ENCODE assay signal across 8 cellular contexts in genomic region chr16:15016354-15016753, GRCh38. TPM values are rescaled to one million over a fixed set of nuclear protein-coding genes. Genes with fewer than 3 reads are reported as not detected.
DNase-seq lines count a peak whose midpoint lies in the region; ATAC-seq and TF ChIP-seq lines count a peak whose summit lies in the region.
"Not testable (repeated sequence)": the region's sequence is repeated elsewhere in the genome, so short reads cannot be mapped to it uniquely, and the experiment has no call there.

No MANE protein-coding gene starts in this region.

- H3K79me2 ChIP-seq in SK-N-SH (ENCODE audit: insufficient read depth) (peaks cover 27% of the 10 kb centered on the region; the same call in 1 of the 2 replicates), hepatocyte (peaks cover 19% of the 10 kb centered on the region)

- POLR2A ChIA-PET in AG04450 (lab: Yijun Ruan, JAX); IMR-90 (lab: Charles Lee; ENCODE audit: unreplicated experiment); SK-N-SH (lab: Yijun Ruan, JAX): not testable (repeated sequence)

- not testable (repeated sequence) for H4K5ac ChIP-seq in IMR-90 (ENCODE audit: low read depth, low read length)

- H3F3A ChIP-seq in SK-N-SH (replicated peaks; ENCODE audit: insufficient read depth) = peaks cover 18% of the 10 kb centered on the region

- H2AK5ac ChIP-seq in IMR-90 (ENCODE audit: low read depth, low read length) = peak overlapping the region; percentile 80; the same call in 1 of the 2 replicates

- not testable (repeated sequence) for TF ChIP-seq RAD21 in IMR-90 (IDR thresholded peaks at IDR 0.05; ENCODE audit: low read length); SK-N-SH (IDR thresholded peaks at IDR 0.05; ENCODE audit: low read length)

- H2BK20ac ChIP-seq in IMR-90 (ENCODE audit: low read depth, low read length) = 0 out of 2 replicates have a peak overlapping the region, but pooled peaks have one; percentile 1

- peaks cover 26% of the 10 kb centered on the region for H3K4me1 Mint-ChIP-seq in activated naive CD8-positive, alpha-beta T cell (ENCODE audit: low read depth)
- not testable (repeated sequence) for H3K4me1 Mint-ChIP-seq in endodermal cell
- H3K4me1 Mint-ChIP-seq in nephron = peaks cover 23% of the 10 kb centered on the region

- H4K91ac ChIP-seq in IMR-90 (ENCODE audit: insufficient read depth, low read depth, low read length) = not testable (repeated sequence)

- H3K27ac Mint-ChIP-seq in activated naive CD8-positive, alpha-beta T cell = peak overlapping the region; percentile 61
- H3K27ac Mint-ChIP-seq in endodermal cell (peak overlapping the region; percentile 56), nephron (peak overlapping the region; percentile 58 to 88 (median 78))

- CTCF ChIA-PET in AG04450 (lab: Charles Lee); IMR-90 (lab: Yijun Ruan, JAX); SK-N-SH (lab: Yijun Ruan, JAX): not testable (repeated sequence)

- BruUV-seq in IMR-90 (replicated peaks; lab: Mats Ljungman, UMichigan) = not testable (repeated sequence)

- not testable (repeated sequence) for H3K9me3 ChIP-seq in AG04450 (ENCODE audit: control insufficient read depth, insufficient read depth, low read length); IMR-90 (ENCODE audit: control insufficient read depth, insufficient read depth, low read length); SK-N-SH; endodermal cell (ENCODE audit: control insufficient read depth, low read length); hepatocyte (ENCODE audit: low read depth); subcutaneous abdominal adipose tissue (ENCODE audit: control insufficient read depth in 5 of 5, low read length in 5 of 5)

- H3K4me3 ChIP-seq in AG04450 (ENCODE audit: low read depth, low read length); IMR-90 (ENCODE audit: insufficient read depth, low read depth, low read length); SK-N-SH (ENCODE audit: low read depth in 2 of 2, low read length in 1 of 2); endodermal cell (ENCODE audit: low read length); hepatocyte; subcutaneous abdominal adipose tissue (ENCODE audit: low read depth in 1 of 5, low read length in 5 of 5): not testable (repeated sequence)

- not testable (repeated sequence) for H3K4ac ChIP-seq in IMR-90 (ENCODE audit: low read depth, low read length)

- dilution Hi-C loops in IMR-90 (cut with HindIII; ENCODE audit: low sequenced_read_pairs, unreplicated experiment) = not testable (repeated sequence)

- H3K4me1 ChIP-seq in IMR-90 (ENCODE audit: control insufficient read depth, insufficient read depth, low read length); endodermal cell (ENCODE audit: control insufficient read depth, insufficient read depth, low read length); hepatocyte (ENCODE audit: insufficient read depth): not testable (repeated sequence)
- H3K4me1 ChIP-seq in SK-N-SH (ENCODE audit: control insufficient read depth in 1 of 2, insufficient read depth in 2 of 2, low read depth in 1 of 2, low read length in 1 of 2) (peaks cover 7 to 24% of the 10 kb centered on the region in 2 experiments; a peak in 3 of 4 replicates), subcutaneous abdominal adipose tissue (ENCODE audit: control insufficient read depth in 5 of 5, insufficient read depth in 5 of 5, low read length in 5 of 5) (peaks cover 4 to 34% (median 28%) of the 10 kb centered on the region in 5 donors)

- not testable (repeated sequence) for H3K27me3 Mint-ChIP-seq in activated naive CD8-positive, alpha-beta T cell; endodermal cell (ENCODE audit: insufficient read depth); nephron (ENCODE audit: low read depth)

- peaks cover 27% of the 10 kb centered on the region for H3K36me3 ChIP-seq in IMR-90 (ENCODE audit: control insufficient read depth, insufficient read depth, low read length)
- H3K36me3 ChIP-seq in SK-N-SH (replicated peaks in 1 of 2; ENCODE audit: control insufficient read depth in 1 of 2, insufficient read depth in 2 of 2, low read length in 1 of 2) = peaks cover 11 to 31% of the 10 kb centered on the region in 2 experiments
- peaks cover 50% of the 10 kb centered on the region for H3K36me3 ChIP-seq in endodermal cell (ENCODE audit: control insufficient read depth, insufficient read depth, low read length)
- H3K36me3 ChIP-seq in hepatocyte (replicated peaks; ENCODE audit: insufficient read depth, low read depth) = not testable (repeated sequence)
- peaks cover 0 to 35% (median 18%) of the 10 kb centered on the region in 5 donors for H3K36me3 ChIP-seq in subcutaneous abdominal adipose tissue (ENCODE audit: control insufficient read depth in 5 of 5, insufficient read depth in 5 of 5, low read length in 5 of 5)

- in situ Hi-C loops in IMR-90 (cut with MboI; ENCODE audit: low sequenced_read_pairs) = not testable (repeated sequence)

- H4K8ac ChIP-seq in IMR-90 (ENCODE audit: low read depth in 2 of 2, low read length in 2 of 2) = not testable (repeated sequence)

- H2AK9ac ChIP-seq in IMR-90 (replicated peaks; ENCODE audit: low read depth, low read length, poor library complexity) = not testable (repeated sequence)

- H3K23ac ChIP-seq in IMR-90 (ENCODE audit: low read depth, low read length) = not testable (repeated sequence)

- H3K36me3 Mint-ChIP-seq in activated naive CD8-positive, alpha-beta T cell = not testable (repeated sequence)
- peaks cover 76% of the 10 kb centered on the region for H3K36me3 Mint-ChIP-seq in endodermal cell (ENCODE audit: low read depth)
- peaks cover 62% of the 10 kb centered on the region for H3K36me3 Mint-ChIP-seq in nephron (ENCODE audit: low read depth)

- TF ChIP-seq CTCF in AG04450 (IDR thresholded peaks at IDR 0.05; ENCODE audit: low read depth, low read length); IMR-90 (conservative IDR thresholded peaks at IDR 0.05; ENCODE audit: low read depth, low read length); SK-N-SH (IDR thresholded peaks at IDR 0.05); endodermal cell (conservative IDR thresholded peaks at IDR 0.05); hepatocyte (IDR thresholded peaks at IDR 0.05; ENCODE audit: poor library complexity); nephron (IDR thresholded peaks at IDR 0.05; ENCODE audit: unreplicated experiment in 3 of 3): not testable (repeated sequence)

- not testable (repeated sequence) for TF ChIP-seq POLR2A in IMR-90 (IDR thresholded peaks at IDR 0.05; ENCODE audit: low read depth, low read length)

- H3K9me1 ChIP-seq in IMR-90 (ENCODE audit: insufficient read depth, low read length) = peaks cover 11% of the 10 kb centered on the region

- H3K4me2 ChIP-seq in IMR-90 (ENCODE audit: low read depth, low read length); SK-N-SH; hepatocyte: not testable (repeated sequence)

- intact Hi-C loops in IMR-90 (cut with micrococcal nuclease) = not testable (repeated sequence)

- not testable (repeated sequence) for H3K9ac ChIP-seq in IMR-90 (ENCODE audit: low read depth, low read length); SK-N-SH; endodermal cell (ENCODE audit: extremely low read depth, low read length, poor library complexity, severe bottlenecking)
- peak overlapping the region in 3 of 5 donors; percentile 19 to 28 (median 21) for H3K9ac ChIP-seq in subcutaneous abdominal adipose tissue (ENCODE audit: low read length in 5 of 5)

- peak overlapping the region; percentile 6; the same call in 1 of the 2 replicates for H3K14ac ChIP-seq in IMR-90 (replicated peaks; ENCODE audit: low read depth, low read length)

- peak; percentile 27 for ATAC-seq in IMR-90 (ENCODE audit: low read depth)

- H3K79me1 ChIP-seq in IMR-90 (ENCODE audit: low read depth in 1 of 2, low read length in 2 of 2) = peaks cover 19 to 33% of the 10 kb centered on the region in 2 experiments

- H2BK15ac ChIP-seq in IMR-90 (ENCODE audit: low read depth, low read length) = not testable (repeated sequence)

- no CpG with 5 or more reads among the region's 4 CpGs for WGBS in IMR-90 (ENCODE audit: extremely low coverage in 2 of 2, insufficient read length in 1 of 2), 2 experiments
- WGBS in SK-N-SH (ENCODE audit: low lambda C conversion rate) = 78% methylated on average over 4 of the region's 4 CpGs
- WGBS in endodermal cell (ENCODE audit: insufficient coverage in 1 of 2, insufficient read length in 1 of 2), 2 experiments = 95 to 100% methylated on average over 3 to 4 of the region's 4 CpGs
- WGBS in hepatocyte (ENCODE audit: low lambda C conversion rate, missing lambda C conversion rate) = 85% methylated on average over 4 of the region's 4 CpGs

- H2BK5ac ChIP-seq in IMR-90 (ENCODE audit: low read depth, low read length, poor library complexity, severe bottlenecking) = peak overlapping the region; percentile 3

- H2BK120ac ChIP-seq in IMR-90 (ENCODE audit: low read depth, low read length) = not testable (repeated sequence)

- H3K27me3 ChIP-seq in AG04450 (ENCODE audit: control insufficient read depth, insufficient read depth, low read length); IMR-90 (ENCODE audit: control insufficient read depth, insufficient read depth, low read length); SK-N-SH (ENCODE audit: insufficient read depth); endodermal cell (ENCODE audit: control insufficient read depth, insufficient read depth, low read length, poor library complexity, severe bottlenecking); hepatocyte; subcutaneous abdominal adipose tissue (ENCODE audit: control insufficient read depth in 5 of 5, insufficient read depth in 4 of 5, low read length in 5 of 5): not testable (repeated sequence)

- not testable (repeated sequence) for H3K4me3 Mint-ChIP-seq in activated naive CD8-positive, alpha-beta T cell; endodermal cell; nephron

- not testable (repeated sequence) for H3K18ac ChIP-seq in IMR-90 (ENCODE audit: low read depth, low read length)

- TF ChIP-seq EP300 in SK-N-SH (IDR thresholded peaks at IDR 0.05; ENCODE audit: borderline replicate concordance in 1 of 2, low read depth in 1 of 2, low read length in 1 of 2) = not testable (repeated sequence)

- H2AFZ ChIP-seq in IMR-90 (replicated peaks; ENCODE audit: low read length, poor library complexity); SK-N-SH (ENCODE audit: low read depth); hepatocyte: not testable (repeated sequence)

- H3K9me3 Mint-ChIP-seq in activated naive CD8-positive, alpha-beta T cell (ENCODE audit: low read depth); endodermal cell; nephron: not testable (repeated sequence)

- H3K56ac ChIP-seq in IMR-90 (ENCODE audit: extremely low read depth, insufficient read depth, low read length) = not testable (repeated sequence)

- H3K9me2 ChIP-seq in SK-N-SH; hepatocyte (replicated peaks; ENCODE audit: insufficient read depth): not testable (repeated sequence)

- peaks cover 32% of the 10 kb centered on the region for H4K20me1 ChIP-seq in IMR-90 (ENCODE audit: insufficient read depth, low read length)
- H4K20me1 ChIP-seq in SK-N-SH (ENCODE audit: insufficient read depth); hepatocyte (ENCODE audit: insufficient read depth, poor library complexity, severe bottlenecking): not testable (repeated sequence)

- not testable (repeated sequence) for DNase-seq in AG04450 (ENCODE audit: low read depth, low spot score); SK-N-SH; endodermal cell; hepatocyte (ENCODE audit: low spot score)
- DNase-seq in IMR-90 = peak; percentile 39

- peak overlapping the region; percentile 58 for H3K27ac ChIP-seq in AG04450 (ENCODE audit: low read depth, low read length)
- H3K27ac ChIP-seq in IMR-90 (ENCODE audit: insufficient read depth, low read length) = peak overlapping the region; percentile 0; the same call in 1 of the 2 replicates
- H3K27ac ChIP-seq in SK-N-SH (ENCODE audit: low read depth in 2 of 2, low read length in 1 of 2) = peak overlapping the region; percentile 36 to 51; a peak in 3 of 4 replicates
- not testable (repeated sequence) for H3K27ac ChIP-seq in endodermal cell (ENCODE audit: low read depth, low read length)
- peak overlapping the region; percentile 41 for H3K27ac ChIP-seq in hepatocyte
- peak overlapping the region; percentile 69 for H3K27ac ChIP-seq in subcutaneous abdominal adipose tissue (ENCODE audit: low read depth, low read length)

RNA-seq across cellular contexts. Expression of gene NTAN1, which starts 39.5 kb away (rescaled TPM):
- polyA plus RNA-seq in AG04450 (2011; rRNA removed) (80.2 and 82.7 TPM in 2 replicates), IMR-90 (2012; rRNA removed) (50.5 and 50.6 TPM in 2 replicates), SK-N-SH (2012; rRNA removed) (55.3 and 62.2 TPM in 2 replicates), hepatocyte (46.2 and 52.6 TPM in 2 replicates)
- 94.8 and 127 TPM in 2 replicates for polyA minus RNA-seq in AG04450 (2011; rRNA and poly(A)+ RNA removed)
- total RNA-seq in IMR-90 (2012; rRNA removed) (54.4 and 66.3 TPM in 2 replicates), endodermal cell (10 to 100 TPM; 47.2 to 57.3 TPM), hepatocyte (35.3 and 72.3 TPM in 2 replicates)
- 30.1 and 38.4 TPM in 2 replicates for polyA plus RNA-seq in IMR-90 (2012; cell fraction: cytosol; rRNA removed)
- polyA plus RNA-seq in IMR-90 (2012; cell fraction: nucleus; rRNA removed; ENCODE audit: low replicate concordance) = 14.5 and 32.8 TPM in 2 replicates
- polyA plus RNA-seq in SK-N-SH (2012; cell fraction: cytosol; rRNA removed) = 66.7 and 75.4 TPM in 2 replicates
- polyA plus RNA-seq in SK-N-SH (2012; cell fraction: nucleus; rRNA removed) = 35.0 and 45.6 TPM in 2 replicates
- 55.9 TPM for polyA plus RNA-seq in endodermal cell (2013, experiment 1 of 2)
- 51.5 TPM for polyA plus RNA-seq in endodermal cell (2013, experiment 2 of 2)

RNA-seq across cellular contexts. Expression of gene PDXDC1, which starts 41.5 kb away (rescaled TPM):
- polyA plus RNA-seq in AG04450 (2011; rRNA removed) (90.7 and 93.9 TPM in 2 replicates), IMR-90 (2012; rRNA removed) (55.2 and 68.7 TPM in 2 replicates), SK-N-SH (2012; rRNA removed) (37.4 and 53.5 TPM in 2 replicates), hepatocyte (135 and 146 TPM in 2 replicates)
- 114 and 115 TPM in 2 replicates for polyA minus RNA-seq in AG04450 (2011; rRNA and poly(A)+ RNA removed)
- total RNA-seq in IMR-90 (2012; rRNA removed) (107 and 117 TPM in 2 replicates), endodermal cell (100 to 1,000 TPM; 163 to 202 TPM), hepatocyte (141 and 142 TPM in 2 replicates)
- 28.4 and 31.5 TPM in 2 replicates for polyA plus RNA-seq in IMR-90 (2012; cell fraction: cytosol; rRNA removed)
- polyA plus RNA-seq in IMR-90 (2012; cell fraction: nucleus; rRNA removed; ENCODE audit: low replicate concordance) = 64.2 and 200 TPM in 2 replicates
- 34.6 and 38.7 TPM in 2 replicates for polyA plus RNA-seq in SK-N-SH (2012; cell fraction: cytosol; rRNA removed)
- polyA plus RNA-seq in SK-N-SH (2012; cell fraction: nucleus; rRNA removed) = 77.5 and 104 TPM in 2 replicates
- 52.4 TPM for polyA plus RNA-seq in endodermal cell (2013, experiment 1 of 2)
- 44.1 TPM for polyA plus RNA-seq in endodermal cell (2013, experiment 2 of 2)
